ENCODE assay signal across 19 cellular contexts in the genomic region with DNA sequence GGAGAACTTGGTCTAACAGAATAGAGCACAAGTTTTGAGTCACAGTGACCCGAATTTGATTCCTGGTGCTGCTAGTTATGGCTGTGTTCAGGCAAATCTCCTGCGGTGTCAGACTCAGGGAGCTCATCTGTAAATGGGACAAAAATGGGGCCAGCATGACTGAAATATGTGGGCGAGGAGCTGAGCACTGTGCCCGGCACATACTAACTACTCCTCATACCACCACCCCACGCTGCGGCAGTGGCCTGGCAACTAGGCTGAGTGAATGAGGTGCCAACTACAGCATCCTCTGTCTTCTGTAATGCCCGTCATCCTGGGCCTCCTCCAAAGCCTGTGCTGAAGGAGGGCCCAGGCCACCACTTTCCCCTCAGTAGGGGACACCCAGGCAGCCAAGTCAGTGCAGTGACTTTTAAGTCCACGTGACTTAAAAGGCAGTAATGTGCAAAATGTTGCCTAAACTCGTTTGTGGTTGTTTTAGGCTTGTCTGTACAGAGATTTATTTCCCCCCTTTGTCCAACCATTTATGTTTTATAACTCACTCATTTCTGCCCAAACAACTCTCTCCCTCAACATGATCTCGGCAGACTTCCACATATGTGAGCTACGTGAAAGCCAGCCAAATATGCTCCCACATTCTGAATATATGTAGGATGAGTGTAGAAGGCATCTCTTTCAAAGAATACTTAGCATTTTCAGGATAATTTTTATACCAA.
DNase-seq lines count a peak whose midpoint lies in the region; ATAC-seq and TF ChIP-seq lines count a peak whose summit lies in the region.
"Had no signal": no experiment of that assay in that cellular context is flagged by ENCODE, and none has a peak within 500 bp of the region (broad histone marks: within the 10 kb centered on the region; RNA-seq: fewer than 3 reads in every experiment).

No MANE protein-coding gene starts in this region.

- TF ChIP-seq CTCF in GM23338 (conservative IDR thresholded peaks at IDR 0.05; ENCODE audit: low read depth in 2 of 2) (no peak), epithelial cell of esophagus (IDR thresholded peaks at IDR 0.05; ENCODE audit: insufficient read depth, low read depth, low read length, missing control alignments) (no peak), smooth muscle cell (IDR thresholded peaks at IDR 0.05; ENCODE audit: borderline replicate concordance, insufficient read depth, poor library complexity, severe bottlenecking) (no peak)

- peaks cover 6% of the 10 kb centered on the region for H3K4me1 Mint-ChIP-seq in GM23338
- no peaks in the 10 kb centered on the region for H3K4me1 Mint-ChIP-seq in activated T-helper 1 cell treated with anti-CD3 and anti-CD28 coated beads, Interleukin-12 subunit alpha, Interleukin-12 subunit beta, Interleukin-2, Interleukin-4 antibody, amounts not matched to agents 30 ng/mL and 10 ng/mL and 1 ng/mL, durations not matched to agents 14 hours and 24 hours and 36 hours (ENCODE audit: low read depth)
- H3K4me1 Mint-ChIP-seq: CD4-positive, CD25-positive, alpha-beta regulatory T cell had no signal

- H4K20me1 ChIP-seq in GM23338 (replicated peaks; ENCODE audit: insufficient read depth) (no peaks in the 10 kb centered on the region), smooth muscle cell (ENCODE audit: low read depth) (no peaks in the 10 kb centered on the region)
- H4K20me1 ChIP-seq: BLaER1 had no signal

- H3K27ac Mint-ChIP-seq in GM23338: no peak overlapping the region
- no peak overlapping the region for H3K27ac Mint-ChIP-seq in activated T-helper 1 cell treated with anti-CD3 and anti-CD28 coated beads, Interleukin-12 subunit alpha, Interleukin-12 subunit beta, Interleukin-2, Interleukin-4 antibody, amounts not matched to agents 30 ng/mL and 10 ng/mL and 1 ng/mL, durations not matched to agents 14 hours and 24 hours and 36 hours
- H3K27ac Mint-ChIP-seq: CD4-positive, CD25-positive, alpha-beta regulatory T cell; H9 had no signal

- peak overlapping the region; percentile 50 for H3K9ac ChIP-seq in smooth muscle cell (ENCODE audit: low read depth)
- H3K9ac ChIP-seq: BLaER1 had no signal

- no peak overlapping the region for H3K4me3 Mint-ChIP-seq in GM23338
- H3K4me3 Mint-ChIP-seq in activated T-helper 1 cell treated with anti-CD3 and anti-CD28 coated beads, Interleukin-12 subunit alpha, Interleukin-12 subunit beta, Interleukin-2, Interleukin-4 antibody, amounts not matched to agents 30 ng/mL and 10 ng/mL and 1 ng/mL, durations not matched to agents 14 hours and 24 hours and 36 hours: no peak overlapping the region
- H3K4me3 Mint-ChIP-seq: H9 had no signal

- H3K4me2 ChIP-seq in GM23338: no peak overlapping the region
- peak overlapping the region; percentile 70 for H3K4me2 ChIP-seq in smooth muscle cell
- H3K4me2 ChIP-seq: BLaER1 had no signal

- no peaks in the 10 kb centered on the region for H3K36me3 ChIP-seq in GM23338 (ENCODE audit: insufficient read depth)
- H3K36me3 ChIP-seq in smooth muscle cell (ENCODE audit: low read depth): no peaks in the 10 kb centered on the region
- H3K36me3 ChIP-seq: BLaER1 had no signal

- intact Hi-C loops in activated T-helper 1 cell treated with anti-CD3 and anti-CD28 coated beads, Interleukin-12 subunit alpha, Interleukin-12 subunit beta, Interleukin-2, Interleukin-4 antibody, amounts not matched to agents 30 ng/mL and 10 ng/mL and 1 ng/mL, durations not matched to agents 14 hours and 24 hours and 36 hours (cut with micrococcal nuclease): no loop called here

- H3K4me1 ChIP-seq in GM23338 (ENCODE audit: insufficient read depth) (peaks cover 8% of the 10 kb centered on the region), smooth muscle cell (ENCODE audit: low read depth) (peaks cover 16% of the 10 kb centered on the region)
- H3K4me1 ChIP-seq: BLaER1 had no signal

- H2AFZ ChIP-seq in GM23338 (peak overlapping the region; percentile 56; the same call in 1 of the 2 replicates), smooth muscle cell (ENCODE audit: low read depth) (peak overlapping the region; percentile 68)

- no peak for ATAC-seq in GM23338
- no peak for ATAC-seq in HG03097 (IDR thresholded peaks at IDR 0.05; ENCODE audit: low FRiP score, unreplicated experiment)
- ATAC-seq: HepG2 had no signal

- H3K9me2 ChIP-seq in GM23338 (ENCODE audit: insufficient read depth): 0 out of 2 replicates have a peak, but pooled peaks cover 9% of the 10 kb centered on the region

- H3K36me3 Mint-ChIP-seq in GM23338 (ENCODE audit: low read depth): no peaks in the 10 kb centered on the region; the same call in 2 of the 3 replicates
- no peaks in the 10 kb centered on the region for H3K36me3 Mint-ChIP-seq in activated T-helper 1 cell treated with anti-CD3 and anti-CD28 coated beads, Interleukin-12 subunit alpha, Interleukin-12 subunit beta, Interleukin-2, Interleukin-4 antibody, amounts not matched to agents 30 ng/mL and 10 ng/mL and 1 ng/mL, durations not matched to agents 14 hours and 24 hours and 36 hours (ENCODE audit: low read depth)
- H3K36me3 Mint-ChIP-seq: CD4-positive, CD25-positive, alpha-beta regulatory T cell had no signal

- H3F3A ChIP-seq in GM23338 (replicated peaks; ENCODE audit: low read depth) (no peaks in the 10 kb centered on the region), smooth muscle cell (ENCODE audit: low read depth) (no peaks in the 10 kb centered on the region)

- no peaks in the 10 kb centered on the region for H3K9me3 Mint-ChIP-seq in GM23338
- peaks cover 3% of the 10 kb centered on the region for H3K9me3 Mint-ChIP-seq in activated T-helper 1 cell treated with anti-CD3 and anti-CD28 coated beads, Interleukin-12 subunit alpha, Interleukin-12 subunit beta, Interleukin-2, Interleukin-4 antibody, amounts not matched to agents 30 ng/mL and 10 ng/mL and 1 ng/mL, durations not matched to agents 14 hours and 24 hours and 36 hours
- H3K9me3 Mint-ChIP-seq: H9 had no signal

- no peaks in the 10 kb centered on the region for H3K9me3 ChIP-seq in smooth muscle cell (replicated peaks; ENCODE audit: low read depth)
- H3K9me3 ChIP-seq: BLaER1 had no signal

- H3K27me3 ChIP-seq in GM23338 (ENCODE audit: insufficient read depth): no peaks in the 10 kb centered on the region
- H3K27me3 ChIP-seq in smooth muscle cell (ENCODE audit: low read depth): no peaks in the 10 kb centered on the region
- H3K27me3 ChIP-seq: BLaER1 had no signal

- H3K79me2 ChIP-seq in GM23338 (replicated peaks; ENCODE audit: insufficient read depth) (no peaks in the 10 kb centered on the region), smooth muscle cell (ENCODE audit: low read depth) (no peaks in the 10 kb centered on the region)

- DNase-seq in GM23338 (ENCODE audit: low spot score) (no peak), epithelial cell of esophagus (ENCODE audit: low read depth) (peak; percentile 29), middle frontal gyrus (ENCODE audit: extremely low spot score, low spot score) (peak; percentile 16), smooth muscle cell (lab: John Stamatoyannopoulos, UW; ENCODE audit: unreplicated experiment) (no peak)
- no peak for DNase-seq in activated T-helper 1 cell treated with anti-CD3 and anti-CD28 coated beads, Interleukin-12 subunit alpha, Interleukin-12 subunit beta, Interleukin-2, Interleukin-4 antibody, amounts not matched to agents 30 ng/mL and 10 ng/mL and 1 ng/mL, durations not matched to agents 14 hours and 24 hours and 36 hours (ENCODE audit: low spot score)
- no peak for DNase-seq in activated CD4-positive, alpha-beta T cell treated with anti-CD3 and anti-CD28 coated beads, Interleukin-2, amount 50 U/mL, for 4 hours
- DNase-seq: CD4-positive, CD25-positive, alpha-beta regulatory T cell; DMS53; H9; Karpas-422; NCI-H1092 treated with DMSO at 0.1 percent for 48 hours; NCI-H1436; NCI-H187 treated with DMSO at 0.1 percent for 48 hours; NCI-H446; NCI-H524 treated with DMSO at 0.1 percent for 48 hours; NCI-H774 had no signal

- H3K27me3 Mint-ChIP-seq in GM23338 (ENCODE audit: insufficient read depth, low read depth, poor library complexity): no peaks in the 10 kb centered on the region
- H3K27me3 Mint-ChIP-seq in activated T-helper 1 cell treated with anti-CD3 and anti-CD28 coated beads, Interleukin-12 subunit alpha, Interleukin-12 subunit beta, Interleukin-2, Interleukin-4 antibody, amounts not matched to agents 30 ng/mL and 10 ng/mL and 1 ng/mL, durations not matched to agents 14 hours and 24 hours and 36 hours (ENCODE audit: insufficient read depth): no peaks in the 10 kb centered on the region
- H3K27me3 Mint-ChIP-seq: CD4-positive, CD25-positive, alpha-beta regulatory T cell had no signal

- 77% methylated on average over 11 of the region's 11 CpGs for WGBS in smooth muscle cell (ENCODE audit: low lambda C conversion rate)

- H3K4me3 ChIP-seq in GM23338: no peak overlapping the region
- H3K4me3 ChIP-seq in epithelial cell of esophagus (ENCODE audit: low read length): no peak overlapping the region
- H3K4me3 ChIP-seq in smooth muscle cell: no peak overlapping the region
- H3K4me3 ChIP-seq: BLaER1 had no signal

- no peak overlapping the region for H3K27ac ChIP-seq in GM23338 (ENCODE audit: low read depth)
- H3K27ac ChIP-seq in smooth muscle cell (ENCODE audit: low read depth): peak overlapping the region; percentile 89
- H3K27ac ChIP-seq: BLaER1 had no signal

TF ChIP-seq in GM23338, 12 proteins besides CTCF, POLR2A, EP300 and RAD21 (continues in another document):
- TF ChIP-seq NANOG (IDR thresholded peaks at IDR 0.05; ENCODE audit: borderline replicate concordance): no peak
- TF ChIP-seq STAT1 (IDR thresholded peaks at IDR 0.05; ENCODE audit: unreplicated experiment): no peak

Comparison
In these comparisons a context has a peak if more than half of its experiments do, and no peak if none do; other contexts are left out.
1. DNase-seq: peak in epithelial cell of esophagus (single experiment) and middle frontal gyrus (single experiment); none in GM23338 (single experiment), smooth muscle cell (single experiment), activated T-helper 1 cell treated with anti-CD3 and anti-CD28 coated beads, Interleukin-12 subunit alpha, Interleukin-12 subunit beta, Interleukin-2, Interleukin-4 antibody, amounts not matched to agents 30 ng/mL and 10 ng/mL and 1 ng/mL, durations not matched to agents 14 hours and 24 hours and 36 hours (single experiment) and activated CD4-positive, alpha-beta T cell treated with anti-CD3 and anti-CD28 coated beads, Interleukin-2, amount 50 U/mL, for 4 hours (0 of 2).